In genomic region chr1:227322376-227322775, GRCh38 we compare ENCODE assay signal across 25 cellular contexts.
"Had no signal": no experiment of that assay in that cellular context is flagged by ENCODE, and none has a peak within 500 bp of the region (broad histone marks: within the 10 kb centered on the region; RNA-seq: fewer than 3 reads in every experiment).

No MANE protein-coding gene starts in this region.

- DNase-seq: activated CD4-positive, alpha-beta T cell treated with anti-CD3 and anti-CD28 coated beads, Interleukin-2, amount 10 ng/mL, durations not matched to agents 7 days and 5 days; activated CD4-positive, CD25-positive, alpha-beta regulatory T cell treated with anti-CD3 and anti-CD28 coated beads, Interleukin-2, amount 50 U/mL, for 72 hours; activated CD8-positive, alpha-beta memory T cell treated with anti-CD3 and anti-CD28 coated beads, Interleukin-2, amount 10 ng/mL, durations not matched to agents 7 days and 5 days; activated CD8-positive, alpha-beta T cell treated with anti-CD3 and anti-CD28 coated beads for 36 hours; activated effector memory CD4-positive, alpha-beta T cell treated with anti-CD3 and anti-CD28 coated beads, Interleukin-2, amount 50 U/mL, for 16 hours; activated naive CD4-positive, alpha-beta T cell treated with anti-CD3 and anti-CD28 coated beads, Interleukin-2, amount 10 ng/mL, durations not matched to agents 7 days and 5 days; activated T-cell treated with anti-CD3 and anti-CD28 coated beads for 4 hours; amygdala; cerebellar nuclear complex; cortex of kidney; foreskin fibroblast; heart right ventricle; kidney; ovary; stimulated activated naive CD8-positive, alpha-beta T cell treated with anti-CD3 and anti-CD28 coated beads, Interleukin-15, amount 100 ng/mL, for 72 hours; SW 1271; T-helper 2 cell; upper lobe of left lung had no signal

- H3K4me3 ChIP-seq: heart right ventricle, lung, ovary, prostate gland, right atrium auricular region, suprapubic skin, upper lobe of left lung had no signal

- FAIRE-seq: endometrium, kidney had no signal

- H3K36me3 ChIP-seq: heart right ventricle, neutrophil, ovary, prostate gland, right atrium auricular region, suprapubic skin, upper lobe of left lung had no signal

- H3K4me1 ChIP-seq: prostate gland, suprapubic skin had no signal

- H3K9me3 ChIP-seq: neutrophil, ovary, prostate gland, right atrium auricular region, suprapubic skin, upper lobe of left lung had no signal

- ATAC-seq: activated CD8-positive, alpha-beta memory T cell treated with anti-CD3 and anti-CD28 coated beads, Interleukin-2, amount 10 ng/mL, durations not matched to agents 7 days and 5 days; activated CD8-positive, alpha-beta T cell treated with anti-CD3 and anti-CD28 coated beads for 36 hours; heart right ventricle; stimulated activated naive CD8-positive, alpha-beta T cell treated with anti-CD3 and anti-CD28 coated beads, Interleukin-15, amount 100 ng/mL, for 72 hours had no signal

- H3K27me3 ChIP-seq: ovary, right atrium auricular region, suprapubic skin, upper lobe of left lung had no signal

- H3K27ac ChIP-seq: heart right ventricle, neutrophil, ovary, prostate gland, right atrium auricular region, suprapubic skin, upper lobe of left lung, VCaP had no signal
